Comparison of ENCODE assay signal across 23 cellular contexts in genomic region chr11:111652184-111652583, GRCh38.
DNase-seq lines count a peak whose midpoint lies in the region; TF ChIP-seq lines count a peak whose summit lies in the region.
"Had no signal": no experiment of that assay in that cellular context is flagged by ENCODE, and none has a peak within 500 bp of the region (broad histone marks: within the 10 kb centered on the region; RNA-seq: fewer than 3 reads in every experiment).

No MANE protein-coding gene starts in this region.

- H3K4me3 ChIP-seq in AG10803 (ENCODE audit: low read length): no peak overlapping the region
- no peak overlapping the region for H3K4me3 ChIP-seq in cardiac fibroblast (replicated peaks in 1 of 2; ENCODE audit: low read depth in 2 of 2, low read length in 2 of 2)
- H3K4me3 ChIP-seq in fibroblast of pulmonary artery (replicated peaks; ENCODE audit: low read depth, low read length): no peak overlapping the region
- H3K4me3 ChIP-seq: GM23338, SK-N-MC had no signal

- peak; percentile 53 for DNase-seq in AG10803 (ENCODE audit: low read depth)
- DNase-seq in NCI-H226: peak; percentile 44
- peak; percentile 59 to 60 for DNase-seq in cardiac fibroblast (ENCODE audit: low read depth in 2 of 2)
- peak; percentile 59 for DNase-seq in fibroblast of pulmonary artery (ENCODE audit: low read depth)
- no peak for DNase-seq in activated CD8-positive, alpha-beta memory T cell treated with anti-CD3 and anti-CD28 coated beads, Interleukin-2, amount 50 U/mL, for 48 hours
- DNase-seq in GM13977 (ENCODE audit: low spot score): no peak
- no peak for DNase-seq in anterior cingulate cortex (lab: John Stamatoyannopoulos, UW)
- no peak for DNase-seq in NCI-H524 treated with DMSO at 0.1 percent for 48 hours (lab: John Stamatoyannopoulos, UW)
- DNase-seq: 8988T; DMS 273 treated with DMSO at 0.1 percent for 48 hours; DND-41; GDM1; HCEC 1CT; KG1; NCI-H1417 treated with DMSO at 0.1 percent for 48 hours; NCI-H1930; NCI-H2171 treated with DMSO at 0.1 percent for 48 hours; NCI-H446 treated with DMSO at 0.1 percent for 48 hours; NCI-H748 treated with DMSO at 0.1 percent for 48 hours; NK-92 treated with Interleukin-12 subunit alpha and Interleukin-12 subunit beta, amount 100 ng/mL, for 24 hours; SHP77 had no signal

- TF ChIP-seq CTCF in AG10803 (conservative IDR thresholded peaks at IDR 0.05; ENCODE audit: low read length): no peak
- no peak for TF ChIP-seq CTCF in cardiac fibroblast (IDR thresholded peaks at IDR 0.05; ENCODE audit: low read depth, low read length)
- no peak for TF ChIP-seq CTCF in fibroblast of pulmonary artery (IDR thresholded peaks at IDR 0.05; ENCODE audit: low read length, missing control alignments)
- TF ChIP-seq CTCF in GM13977 (IDR thresholded peaks at IDR 0.05; ENCODE audit: extremely low read depth, insufficient read depth, missing control alignments): no peak

- in situ Hi-C loops in GM13977 (cut with MboI; ENCODE audit: low pct_unique_long_range_greater_than_20kb, low sequenced_read_pairs, unreplicated experiment): no loop called here

Comparison
In these comparisons a context has a peak if more than half of its experiments do, and no peak if none do; other contexts are left out.
1. DNase-seq: peak in AG10803 (single experiment), NCI-H226 (single experiment), cardiac fibroblast (2 of 2) and fibroblast of pulmonary artery (single experiment); none in activated CD8-positive, alpha-beta memory T cell treated with anti-CD3 and anti-CD28 coated beads, Interleukin-2, amount 50 U/mL, for 48 hours (single experiment), GM13977 (single experiment), anterior cingulate cortex (0 of 58) and NCI-H524 treated with DMSO at 0.1 percent for 48 hours (single experiment).